In genomic region chr17:56185491-56185890, GRCh38 we compare ENCODE assay signal across 26 cellular contexts. TPM values are rescaled to one million over a fixed set of nuclear protein-coding genes. Genes with fewer than 3 reads are reported as not detected.
DNase-seq lines count a peak whose midpoint lies in the region; ATAC-seq, FAIRE-seq and TF ChIP-seq lines count a peak whose summit lies in the region.
"Had no signal": no experiment of that assay in that cellular context is flagged by ENCODE, and none has a peak within 500 bp of the region (broad histone marks: within the 10 kb centered on the region; RNA-seq: fewer than 3 reads in every experiment).

No MANE protein-coding gene starts in this region.

- H3K9ac ChIP-seq in adipocyte (ENCODE audit: low read length) (peak overlapping the region; percentile 48), skeletal muscle satellite cell (ENCODE audit: low read depth, low read length) (peak overlapping the region; percentile 81)

- H4K20me1 ChIP-seq in GM23338 (replicated peaks; ENCODE audit: insufficient read depth) = no peaks in the 10 kb centered on the region

- H3K36me3 ChIP-seq in adipocyte (ENCODE audit: control insufficient read depth, insufficient read depth, low read length, severe bottlenecking) = no peaks in the 10 kb centered on the region
- H3K36me3 ChIP-seq in skeletal muscle satellite cell (ENCODE audit: insufficient read depth, low read length) = no peaks in the 10 kb centered on the region
- H3K36me3 ChIP-seq in BE2C = no peaks in the 10 kb centered on the region
- H3K36me3 ChIP-seq in GM23338 (ENCODE audit: insufficient read depth) = no peaks in the 10 kb centered on the region
- H3K36me3 ChIP-seq: adrenal gland, vagina had no signal

- no peaks in the 10 kb centered on the region for H3F3A ChIP-seq in GM23338 (replicated peaks; ENCODE audit: low read depth)

- no peak overlapping the region for H2AFZ ChIP-seq in GM23338
- H2AFZ ChIP-seq: PC-9 had no signal

- peaks cover 6% of the 10 kb centered on the region; the same call in 1 of the 2 replicates for H3K9me2 ChIP-seq in GM23338 (ENCODE audit: insufficient read depth)

- H3K27me3 ChIP-seq in adipocyte (replicated peaks; ENCODE audit: control insufficient read depth, insufficient read depth, low read length) (no peaks in the 10 kb centered on the region), skeletal muscle satellite cell (ENCODE audit: control insufficient read depth, insufficient read depth, low read length) (no peaks in the 10 kb centered on the region), BE2C (no peaks in the 10 kb centered on the region), GM23338 (ENCODE audit: insufficient read depth) (no peaks in the 10 kb centered on the region)
- H3K27me3 ChIP-seq: adrenal gland, vagina had no signal

- TF ChIP-seq CTCF in fibroblast of mammary gland (conservative IDR thresholded peaks at IDR 0.05; ENCODE audit: control insufficient read depth, insufficient read depth, low read depth, low read length) (no peak), BE2C (IDR thresholded peaks at IDR 0.05; ENCODE audit: low read depth, low read length) (no peak), GM23338 (conservative IDR thresholded peaks at IDR 0.05; ENCODE audit: low read depth in 2 of 2) (no peak)

- no peaks in the 10 kb centered on the region; the same call in 2 of the 3 replicates for H3K9me3 Mint-ChIP-seq in GM23338
- H3K9me3 Mint-ChIP-seq: stimulated activated memory B cell treated with anti-CD40 and anti-IgM and Interleukin-4, amounts not matched to agents 10 μg/mL and 1 μg/mL and 100 μg/mL, for 72 hours had no signal

- H3K4me1 ChIP-seq in adipocyte (ENCODE audit: control insufficient read depth, insufficient read depth, low read length) (peaks cover 32% of the 10 kb centered on the region), skeletal muscle satellite cell (ENCODE audit: control insufficient read depth, insufficient read depth, low read length) (peaks cover 26% of the 10 kb centered on the region), BE2C (no peaks in the 10 kb centered on the region), GM23338 (ENCODE audit: insufficient read depth) (no peaks in the 10 kb centered on the region)
- H3K4me1 ChIP-seq: adrenal gland, psoas muscle, vagina had no signal

- no peak overlapping the region for H3K27ac Mint-ChIP-seq in GM23338
- H3K27ac Mint-ChIP-seq: CD8-positive, alpha-beta T cell; stimulated activated memory B cell treated with anti-CD40 and anti-IgM and Interleukin-4, amounts not matched to agents 10 μg/mL and 1 μg/mL and 100 μg/mL, for 72 hours; T-helper 1 cell treated with Interleukin-12 subunit alpha and Interleukin-12 subunit beta and Interleukin-4 antibody, amounts not matched to agents 30 μg/mL and 1 μg/mL, for 36 hours had no signal

- no peak overlapping the region for H3K27ac ChIP-seq in GM23338 (ENCODE audit: low read depth)
- H3K27ac ChIP-seq: adrenal gland, dorsolateral prefrontal cortex, PC-9, psoas muscle had no signal

- H3K4me2 ChIP-seq in skeletal muscle satellite cell (ENCODE audit: low read length) (peak overlapping the region; percentile 68), GM23338 (no peak overlapping the region)
- H3K4me2 ChIP-seq: PC-9, smooth muscle cell had no signal

- no peaks in the 10 kb centered on the region for H3K4me1 Mint-ChIP-seq in GM23338
- H3K4me1 Mint-ChIP-seq: stimulated activated memory B cell treated with anti-CD40 and anti-IgM and Interleukin-4, amounts not matched to agents 10 μg/mL and 1 μg/mL and 100 μg/mL, for 72 hours had no signal

- no peaks in the 10 kb centered on the region for H3K36me3 Mint-ChIP-seq in GM23338 (ENCODE audit: low read depth)
- H3K36me3 Mint-ChIP-seq: CD8-positive, alpha-beta T cell; stimulated activated memory B cell treated with anti-CD40 and anti-IgM and Interleukin-4, amounts not matched to agents 10 μg/mL and 1 μg/mL and 100 μg/mL, for 72 hours had no signal

- H3K4me3 ChIP-seq in adipocyte (ENCODE audit: low read length) = no peak overlapping the region
- H3K4me3 ChIP-seq in fibroblast of mammary gland (ENCODE audit: control insufficient read depth, low read depth, low read length) = no peak overlapping the region
- peak overlapping the region; percentile 25 for H3K4me3 ChIP-seq in skeletal muscle satellite cell (ENCODE audit: low read length)
- H3K4me3 ChIP-seq in BE2C (ENCODE audit: low read depth, low read length) = no peak overlapping the region
- H3K4me3 ChIP-seq in GM23338 = no peak overlapping the region
- H3K4me3 ChIP-seq: adrenal gland, dorsolateral prefrontal cortex, lung, PC-9, psoas muscle, smooth muscle cell, vagina had no signal

- H3K27me3 Mint-ChIP-seq in GM23338 (ENCODE audit: insufficient read depth, low read depth, poor library complexity) = no peaks in the 10 kb centered on the region
- H3K27me3 Mint-ChIP-seq: stimulated activated memory B cell treated with anti-CD40 and anti-IgM and Interleukin-4, amounts not matched to agents 10 μg/mL and 1 μg/mL and 100 μg/mL, for 72 hours had no signal

- H3K4me3 Mint-ChIP-seq in GM23338 = no peak overlapping the region
- H3K4me3 Mint-ChIP-seq: CD8-positive, alpha-beta T cell; stimulated activated memory B cell treated with anti-CD40 and anti-IgM and Interleukin-4, amounts not matched to agents 10 μg/mL and 1 μg/mL and 100 μg/mL, for 72 hours; T-helper 1 cell treated with Interleukin-12 subunit alpha and Interleukin-12 subunit beta and Interleukin-4 antibody, amounts not matched to agents 30 μg/mL and 1 μg/mL, for 36 hours had no signal

- no peaks in the 10 kb centered on the region for H3K79me2 ChIP-seq in GM23338 (replicated peaks; ENCODE audit: insufficient read depth)

- no peak for TF ChIP-seq POLR2A in H54 (IDR thresholded peaks at IDR 0.05; ENCODE audit: low read depth, low read length)

- ATAC-seq in GM23338 = no peak
- ATAC-seq: CD8-positive, alpha-beta T cell; psoas muscle; stimulated activated memory B cell treated with anti-CD40 and anti-IgM and Interleukin-4, amounts not matched to agents 10 μg/mL and 1 μg/mL and 100 μg/mL, for 72 hours had no signal

- DNase-seq in H54 (ENCODE audit: insufficient read length, low spot score) (no peak), adipocyte (ENCODE audit: low read depth) (peak; percentile 54), fibroblast of mammary gland (ENCODE audit: low read depth) (peak; percentile 81), BE2C (no peak), KBM-7 (no peak), GM23338 (ENCODE audit: low spot score) (no peak)
- DNase-seq: activated CD8-positive, alpha-beta memory T cell treated with anti-CD3 and anti-CD28 coated beads, Interleukin-2, amount 50 U/mL, for 48 hours; activated effector memory CD4-positive, alpha-beta T cell treated with anti-CD3 and anti-CD28 coated beads, Interleukin-2, amount 50 U/mL, for 16 hours; adrenal gland; caudate nucleus; CD8-positive, alpha-beta T cell; dorsolateral prefrontal cortex; NCI-H1417; NCI-H2107; NCI-H510A; PC-9; psoas muscle; SIG-M5 had no signal

- peak; percentile 15 for FAIRE-seq in H54 (lab: Jason Lieb, UNC)
- FAIRE-seq: GM19239 had no signal

- no peaks in the 10 kb centered on the region for H3K9me3 ChIP-seq in adipocyte (ENCODE audit: control insufficient read depth, low read length)
- H3K9me3 ChIP-seq in skeletal muscle satellite cell (replicated peaks; ENCODE audit: low read length) = no peaks in the 10 kb centered on the region
- no peaks in the 10 kb centered on the region for H3K9me3 ChIP-seq in BE2C
- H3K9me3 ChIP-seq: adrenal gland, psoas muscle, vagina had no signal

- in situ Hi-C loops in KBM-7 (cut with MboI; ENCODE audit: low pct_unique_long_range_greater_than_20kb, low sequenced_read_pairs) = no loop called here

TF ChIP-seq in GM23338, 12 proteins besides CTCF, POLR2A, EP300 and RAD21 (continues in another document):
- TF ChIP-seq POLR2AphosphoS5 (IDR thresholded peaks at IDR 0.05; ENCODE audit: low read depth) = no peak
- TF ChIP-seq ETS1 (IDR thresholded peaks at IDR 0.05) = no peak
- no peak for TF ChIP-seq CREB1 (CRISPR knock-in tag; IDR thresholded peaks at IDR 0.05; ENCODE audit: low read depth)
- TF ChIP-seq EZH2phosphoT487 (IDR thresholded peaks at IDR 0.05; ENCODE audit: unreplicated experiment) = no peak
- TF ChIP-seq, protein P1, sequence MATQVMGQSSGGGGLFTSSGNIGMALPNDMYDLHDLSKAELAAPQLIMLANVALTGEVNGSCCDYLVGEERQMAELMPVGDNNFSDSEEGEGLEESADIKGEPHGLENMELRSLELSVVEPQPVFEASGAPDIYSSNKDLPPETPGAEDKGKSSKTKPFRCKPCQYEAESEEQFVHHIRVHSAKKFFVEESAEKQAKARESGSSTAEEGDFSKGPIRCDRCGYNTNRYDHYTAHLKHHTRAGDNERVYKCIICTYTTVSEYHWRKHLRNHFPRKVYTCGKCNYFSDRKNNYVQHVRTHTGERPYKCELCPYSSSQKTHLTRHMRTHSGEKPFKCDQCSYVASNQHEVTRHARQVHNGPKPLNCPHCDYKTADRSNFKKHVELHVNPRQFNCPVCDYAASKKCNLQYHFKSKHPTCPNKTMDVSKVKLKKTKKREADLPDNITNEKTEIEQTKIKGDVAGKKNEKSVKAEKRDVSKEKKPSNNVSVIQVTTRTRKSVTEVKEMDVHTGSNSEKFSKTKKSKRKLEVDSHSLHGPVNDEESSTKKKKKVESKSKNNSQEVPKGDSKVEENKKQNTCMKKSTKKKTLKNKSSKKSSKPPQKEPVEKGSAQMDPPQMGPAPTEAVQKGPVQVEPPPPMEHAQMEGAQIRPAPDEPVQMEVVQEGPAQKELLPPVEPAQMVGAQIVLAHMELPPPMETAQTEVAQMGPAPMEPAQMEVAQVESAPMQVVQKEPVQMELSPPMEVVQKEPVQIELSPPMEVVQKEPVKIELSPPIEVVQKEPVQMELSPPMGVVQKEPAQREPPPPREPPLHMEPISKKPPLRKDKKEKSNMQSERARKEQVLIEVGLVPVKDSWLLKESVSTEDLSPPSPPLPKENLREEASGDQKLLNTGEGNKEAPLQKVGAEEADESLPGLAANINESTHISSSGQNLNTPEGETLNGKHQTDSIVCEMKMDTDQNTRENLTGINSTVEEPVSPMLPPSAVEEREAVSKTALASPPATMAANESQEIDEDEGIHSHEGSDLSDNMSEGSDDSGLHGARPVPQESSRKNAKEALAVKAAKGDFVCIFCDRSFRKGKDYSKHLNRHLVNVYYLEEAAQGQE (IDR thresholded peaks at IDR 0.05; ENCODE audit: unreplicated experiment) = no peak
- no peak for TF ChIP-seq EZH2 (IDR thresholded peaks at IDR 0.05; ENCODE audit: low read depth, unreplicated experiment)

RNA-seq across cellular contexts. Expression of gene ANKFN1, which starts 32.2 kb away (rescaled TPM):
- not detected in 2 replicates for total RNA-seq in skeletal muscle satellite cell (2012; rRNA removed)
- polyA plus RNA-seq in BE2C (2012; ENCODE audit: insufficient read depth, insufficient read length, low read depth) = not detected
- total RNA-seq in GM23338 (2014; rRNA removed; shearing (Covaris generic)) = not detected in 2 replicates
- not detected in 2 replicates for polyA plus RNA-seq in GM23338 (2016; fragmentation: Nextera tagmentation; extraction: Ambion mirVana)
- total RNA-seq: CD8-positive, alpha-beta T cell; kidney epithelial cell; PC-9 had no signal

Comparison
In these comparisons a context has a peak if more than half of its experiments do, and no peak if none do; other contexts are left out.
1. DNase-seq: peak in adipocyte (single experiment) and fibroblast of mammary gland (single experiment); none in H54 (single experiment), BE2C (single experiment), KBM-7 (single experiment) and GM23338 (single experiment).